14 cellular contexts compared by ENCODE assay signal in genomic region chr4:779555-779954, GRCh38. TPM values are rescaled to one million over a fixed set of nuclear protein-coding genes. Genes with fewer than 3 reads are reported as not detected.
A peak's percentile ranks its signal among the peaks of the same experiment; 100 is the strongest.
DNase-seq lines count a peak whose midpoint lies in the region; ATAC-seq and TF ChIP-seq lines count a peak whose summit lies in the region.
"Had no signal": no experiment of that assay in that cellular context is flagged by ENCODE, and none has a peak within 500 bp of the region (broad histone marks: within the 10 kb centered on the region; RNA-seq: fewer than 3 reads in every experiment).

No MANE protein-coding gene starts in this region.

- H2BK5ac ChIP-seq in trophoblast cell (ENCODE audit: low read depth, low read length, poor library complexity): no peak overlapping the region

- H4K91ac ChIP-seq in trophoblast cell (ENCODE audit: low read depth, low read length): no peak overlapping the region

- H3K18ac ChIP-seq in trophoblast cell (ENCODE audit: low read length): no peak overlapping the region

- BruUV-seq in PC-3 (replicated peaks; lab: Mats Ljungman, UMichigan): no TSS peak

- peak overlapping the region; percentile 83 for H3K4me3 Mint-ChIP-seq in activated CD4-positive, alpha-beta T cell treated with anti-CD3 and anti-CD28 coated beads, Interleukin-2, amount 10 ng/mL, durations not matched to agents 7 days and 5 days
- peak overlapping the region; percentile 84 to 85 for H3K4me3 Mint-ChIP-seq in effector memory CD8-positive, alpha-beta T cell

- POLR2A ChIA-PET in activated CD4-positive, alpha-beta T cell treated with anti-CD3 and anti-CD28 coated beads, Interleukin-2, amount 10 ng/mL, durations not matched to agents 7 days and 5 days (lab: Charles Lee): no interaction called here
- POLR2A ChIA-PET in PC-3 (lab: Charles Lee; ENCODE audit: unreplicated experiment): no interaction called here

- H3K27ac ChIP-seq in PC-3 (ENCODE audit: low read length) (no peak overlapping the region), trophoblast cell (ENCODE audit: low read depth, low read length) (no peak overlapping the region)

- no peak for DNase-seq in activated CD4-positive, alpha-beta T cell treated with anti-CD3 and anti-CD28 coated beads, Interleukin-2, amount 10 ng/mL, durations not matched to agents 7 days and 5 days
- DNase-seq in activated CD4-positive, alpha-beta T cell treated with anti-CD3 and anti-CD28 coated beads for 1 hour: no peak
- no peak for DNase-seq in PC-3
- DNase-seq in effector memory CD8-positive, alpha-beta T cell: no peak
- no peak for DNase-seq in trophoblast cell
- DNase-seq in sciatic nerve (ENCODE audit: low spot score): no peak
- DNase-seq in DMS 273 treated with DMSO at 0.1 percent for 48 hours (lab: John Stamatoyannopoulos, UW): no peak
- DNase-seq in GM03348 (ENCODE audit: low spot score): no peak
- DNase-seq: activated CD4-positive, CD25-positive, alpha-beta regulatory T cell treated with anti-CD3 and anti-CD28 coated beads, Interleukin-2, amount 50 U/mL, for 72 hours; GOT3; NCI-H2171 treated with DMSO at 0.1 percent for 48 hours; stimulated activated naive CD4-positive, alpha-beta T cell had no signal

- no peaks in the 10 kb centered on the region for H3K27me3 ChIP-seq in PC-3 (ENCODE audit: low read length)
- H3K27me3 ChIP-seq in trophoblast cell (ENCODE audit: insufficient read depth, low read length): peaks cover under 1% of the 10 kb centered on the region

- H4K8ac ChIP-seq in trophoblast cell (ENCODE audit: low read depth, low read length): no peak overlapping the region

- WGBS in trophoblast cell (ENCODE audit: extremely low coverage, insufficient coverage, insufficient read length): no CpG with 5 or more reads among the region's 2 CpGs

- H3K9ac ChIP-seq in PC-3 (ENCODE audit: low read length) (no peak overlapping the region; the same call in 1 of the 2 replicates), trophoblast cell (ENCODE audit: low read length) (no peak overlapping the region)

- H3K27me3 Mint-ChIP-seq in activated CD4-positive, alpha-beta T cell treated with anti-CD3 and anti-CD28 coated beads, Interleukin-2, amount 10 ng/mL, durations not matched to agents 7 days and 5 days: peaks cover 5% of the 10 kb centered on the region
- peaks cover 4 to 7% of the 10 kb centered on the region in 2 donors for H3K27me3 Mint-ChIP-seq in effector memory CD8-positive, alpha-beta T cell

- H3K4me1 ChIP-seq in PC-3 (ENCODE audit: insufficient read depth, low read length) (peaks cover 13% of the 10 kb centered on the region), trophoblast cell (ENCODE audit: control insufficient read depth in 1 of 2, insufficient read depth in 2 of 2, low read length in 2 of 2) (peaks cover 12% of the 10 kb centered on the region in 2 experiments)

- H3K4me3 ChIP-seq in PC-3 (ENCODE audit: low read length) (peak overlapping the region; percentile 96; the same call in 1 of the 2 replicates), trophoblast cell (ENCODE audit: low read depth, low read length) (no peak overlapping the region)

- H4K12ac ChIP-seq in trophoblast cell (ENCODE audit: low read depth, low read length): no peak overlapping the region

- no peak overlapping the region for H2BK12ac ChIP-seq in trophoblast cell (ENCODE audit: low read length)

- ATAC-seq in PC-3: no peak
- ATAC-seq in effector memory CD8-positive, alpha-beta T cell (replicated peaks): no peak
- ATAC-seq in sciatic nerve: no peak
- ATAC-seq: K562 had no signal

- no peak overlapping the region for H2AFZ ChIP-seq in PC-3 (ENCODE audit: low read length)
- H2AFZ ChIP-seq in trophoblast cell (ENCODE audit: insufficient read depth, low read length, poor library complexity): no peak overlapping the region

- peaks cover 64% of the 10 kb centered on the region for H3K79me2 ChIP-seq in PC-3 (ENCODE audit: low read length)
- peaks cover 18% of the 10 kb centered on the region for H3K79me2 ChIP-seq in trophoblast cell (ENCODE audit: control insufficient read depth, insufficient read depth, low read length, poor library complexity)

- no peak overlapping the region for H3K14ac ChIP-seq in trophoblast cell (ENCODE audit: low read length)

- intact Hi-C loops in PC-3 (cut with micrococcal nuclease): no loop called here
- intact Hi-C loops in sciatic nerve (cut with DNase I): no loop called here

- H3K9me3 Mint-ChIP-seq in activated CD4-positive, alpha-beta T cell treated with anti-CD3 and anti-CD28 coated beads, Interleukin-2, amount 10 ng/mL, durations not matched to agents 7 days and 5 days: peaks cover 3% of the 10 kb centered on the region
- no peaks in the 10 kb centered on the region for H3K9me3 Mint-ChIP-seq in effector memory CD8-positive, alpha-beta T cell

- H3K23ac ChIP-seq in trophoblast cell (ENCODE audit: low read length): no peak overlapping the region

- H3K4me2 ChIP-seq in PC-3 (ENCODE audit: low read length): peak overlapping the region; percentile 96; the same call in 1 of the 2 replicates
- peak overlapping the region; percentile 18 for H3K4me2 ChIP-seq in trophoblast cell (ENCODE audit: low read length)

- no peaks in the 10 kb centered on the region for H3F3A ChIP-seq in PC-3 (ENCODE audit: low read length, unreplicated experiment)

- peaks cover 55% of the 10 kb centered on the region for H3K4me1 Mint-ChIP-seq in activated CD4-positive, alpha-beta T cell treated with anti-CD3 and anti-CD28 coated beads, Interleukin-2, amount 10 ng/mL, durations not matched to agents 7 days and 5 days
- peaks cover 49% of the 10 kb centered on the region in 2 donors for H3K4me1 Mint-ChIP-seq in effector memory CD8-positive, alpha-beta T cell (ENCODE audit: low read depth in 2 of 2)

- peaks cover 23% of the 10 kb centered on the region for H3K79me1 ChIP-seq in trophoblast cell (ENCODE audit: low read length)

- no peak overlapping the region for H2AK5ac ChIP-seq in trophoblast cell (ENCODE audit: low read length)

- peak overlapping the region; percentile 39 for H3K4ac ChIP-seq in trophoblast cell (ENCODE audit: low read depth, low read length)

- peaks cover 14% of the 10 kb centered on the region; the same call in 1 of the 2 replicates for H4K20me1 ChIP-seq in PC-3 (ENCODE audit: low read length)

- peaks cover 58% of the 10 kb centered on the region for H3K36me3 Mint-ChIP-seq in activated CD4-positive, alpha-beta T cell treated with anti-CD3 and anti-CD28 coated beads, Interleukin-2, amount 10 ng/mL, durations not matched to agents 7 days and 5 days (ENCODE audit: low read depth)
- H3K36me3 Mint-ChIP-seq in effector memory CD8-positive, alpha-beta T cell (ENCODE audit: insufficient read depth): peaks cover 76% of the 10 kb centered on the region

- peak overlapping the region; percentile 36 for H3K27ac Mint-ChIP-seq in activated CD4-positive, alpha-beta T cell treated with anti-CD3 and anti-CD28 coated beads, Interleukin-2, amount 10 ng/mL, durations not matched to agents 7 days and 5 days
- H3K27ac Mint-ChIP-seq in effector memory CD8-positive, alpha-beta T cell: peak overlapping the region; percentile 44 to 97

- H2BK120ac ChIP-seq in trophoblast cell (ENCODE audit: insufficient read depth, low read length, poor library complexity): no peak overlapping the region

- CTCF ChIA-PET in activated CD4-positive, alpha-beta T cell treated with anti-CD3 and anti-CD28 coated beads, Interleukin-2, amount 10 ng/mL, durations not matched to agents 7 days and 5 days (lab: Charles Lee): interaction anchor here (1.8 kb wide), 1 partner anchor 37 kb away, joined by 4 read pairs; no protein-coding TSS in a partner anchor
- CTCF ChIA-PET in PC-3 (lab: Charles Lee): no interaction called here

- no peaks in the 10 kb centered on the region for H3K9me2 ChIP-seq in PC-3 (replicated peaks; ENCODE audit: low read length)

- peaks cover 20% of the 10 kb centered on the region for H3K36me3 ChIP-seq in PC-3 (ENCODE audit: low read depth, low read length)
- peaks cover 33 to 34% of the 10 kb centered on the region in 2 experiments for H3K36me3 ChIP-seq in trophoblast cell (ENCODE audit: control insufficient read depth in 1 of 2, insufficient read depth in 2 of 2, low read length in 2 of 2)

- no peak for TF ChIP-seq CTCF in PC-3 (conservative IDR thresholded peaks at IDR 0.05; ENCODE audit: low read depth, low read length)

- H3K9me3 ChIP-seq in PC-3 (ENCODE audit: low read length) (no peaks in the 10 kb centered on the region), trophoblast cell (ENCODE audit: insufficient read depth, low read depth, low read length) (peaks cover 2% of the 10 kb centered on the region)

RNA-seq across cellular contexts. Expression of gene CPLX1, which starts 46.4 kb away (rescaled TPM):
- total RNA-seq in activated CD4-positive, alpha-beta T cell treated with anti-CD3 and anti-CD28 coated beads, Interleukin-2, amount 10 ng/mL, durations not matched to agents 7 days and 5 days: under 1 TPM; 0.17 to 0.42 TPM
- total RNA-seq in PC-3 (2014; rRNA removed) (0.87 and 2.6 TPM in 2 replicates), sciatic nerve (11.6 TPM)
- polyA plus RNA-seq in trophoblast cell (2013): 0.67 and 0.78 TPM in 2 replicates
- total RNA-seq: RPMI7951 had no signal
